Comparison of ENCODE assay signal across 29 cellular contexts in genomic region chr6:38207371-38207770, GRCh38.
"Had no signal": no experiment of that assay in that cellular context is flagged by ENCODE, and none has a peak within 500 bp of the region (broad histone marks: within the 10 kb centered on the region; RNA-seq: fewer than 3 reads in every experiment).

No MANE protein-coding gene starts in this region.

- H3K9me3 ChIP-seq: ovary, psoas muscle, right lobe of liver, sigmoid colon, suprapubic skin, testis, tibial artery, transverse colon, upper lobe of right lung, uterus had no signal

- H3K27ac Mint-ChIP-seq: natural killer cell; progenitor cell of endocrine pancreas; stimulated activated memory B cell treated with anti-CD40 and anti-IgM and Interleukin-4, amounts not matched to agents 10 μg/mL and 1 μg/mL and 100 μg/mL, for 72 hours; stimulated activated naive CD8-positive, alpha-beta T cell treated with anti-CD3 and anti-CD28 coated beads, Interleukin-15, amount 100 ng/mL, for 72 hours; type B pancreatic cell had no signal

- H3K27ac ChIP-seq: ovary, parathyroid adenoma, psoas muscle, right lobe of liver, sigmoid colon, suprapubic skin, testis, tibial artery, transverse colon, upper lobe of right lung, uterus had no signal

- H3K36me3 ChIP-seq: ovary, right lobe of liver, sigmoid colon, suprapubic skin, tibial artery, transverse colon, upper lobe of right lung, uterus had no signal

- H3K4me1 Mint-ChIP-seq: stimulated activated memory B cell treated with anti-CD40 and anti-IgM and Interleukin-4, amounts not matched to agents 10 μg/mL and 1 μg/mL and 100 μg/mL, for 72 hours had no signal

- H3K4me3 ChIP-seq: ovary, psoas muscle, right lobe of liver, sigmoid colon, suprapubic skin, testis, tibial artery, transverse colon, upper lobe of right lung, uterus had no signal

- H3K9me3 Mint-ChIP-seq: natural killer cell; stimulated activated naive CD8-positive, alpha-beta T cell treated with anti-CD3 and anti-CD28 coated beads, Interleukin-15, amount 100 ng/mL, for 72 hours; type B pancreatic cell had no signal

- ATAC-seq: naive thymus-derived CD4-positive, alpha-beta T cell; natural killer cell; psoas muscle; right cardiac atrium; right lobe of liver; stimulated activated memory B cell treated with anti-CD40 and anti-IgM and Interleukin-4, amounts not matched to agents 10 μg/mL and 1 μg/mL and 100 μg/mL, for 72 hours; stimulated activated naive CD8-positive, alpha-beta T cell treated with anti-CD3 and anti-CD28 coated beads, Interleukin-15, amount 100 ng/mL, for 72 hours; stimulated activated naive CD8-positive, alpha-beta T cell treated with anti-CD3 and anti-CD28 coated beads, Interleukin-15, Interleukin-2, amounts not matched to agents 100 U/mL and 50 U/mL, for 24 hours; upper lobe of right lung had no signal

- H3K36me3 Mint-ChIP-seq: natural killer cell, type B pancreatic cell had no signal

- DNase-seq: naive thymus-derived CD4-positive, alpha-beta T cell; natural killer cell; ovary; psoas muscle; right cardiac atrium; right lobe of liver; sigmoid colon; small intestine; stimulated activated CD4-positive, alpha-beta T cell treated with anti-CD3 and anti-CD28 coated beads, Interleukin-15, amount 100 ng/mL, for 24 hours; stimulated activated CD4-positive, alpha-beta T cell treated with anti-CD3 and anti-CD28 coated beads, Interleukin-2, amount 100 ng/mL, for 24 hours; stimulated activated CD4-positive, alpha-beta T cell treated with anti-CD3 and anti-CD28 coated beads, Interleukin-2, amount 100 ng/mL, for 48 hours; stimulated activated CD4-positive, alpha-beta T cell treated with anti-CD3 and anti-CD28 coated beads, Interleukin-4, amount 100 ng/mL, for 4 hours; stimulated activated CD8-positive, alpha-beta memory T cell treated with anti-CD3 and anti-CD28 coated beads, Interleukin-4, amount 100 ng/mL, for 48 hours; stimulated activated naive CD4-positive, alpha-beta T cell; stimulated activated naive CD8-positive, alpha-beta T cell treated with anti-CD3 and anti-CD28 coated beads, Interleukin-15, amount 100 ng/mL, for 72 hours; stimulated activated naive CD8-positive, alpha-beta T cell treated with anti-CD3 and anti-CD28 coated beads, Interleukin-15, Interleukin-2, amounts not matched to agents 100 U/mL and 50 U/mL, for 24 hours; substantia nigra; testis; tibial artery; transverse colon; upper lobe of right lung; uterus had no signal

- H3K27me3 Mint-ChIP-seq: naive thymus-derived CD4-positive, alpha-beta T cell; progenitor cell of endocrine pancreas; stimulated activated memory B cell treated with anti-CD40 and anti-IgM and Interleukin-4, amounts not matched to agents 10 μg/mL and 1 μg/mL and 100 μg/mL, for 72 hours; stimulated activated naive CD8-positive, alpha-beta T cell treated with anti-CD3 and anti-CD28 coated beads, Interleukin-15, amount 100 ng/mL, for 72 hours; type B pancreatic cell had no signal

- H3K27me3 ChIP-seq: ovary, right lobe of liver, sigmoid colon, suprapubic skin, testis, tibial artery, transverse colon, upper lobe of right lung, uterus had no signal

- H3K4me1 ChIP-seq: parathyroid adenoma, right lobe of liver, testis, uterus had no signal

- H3K4me3 Mint-ChIP-seq: naive thymus-derived CD4-positive, alpha-beta T cell; natural killer cell; nephron; neural crest cell; stimulated activated memory B cell treated with anti-CD40 and anti-IgM and Interleukin-4, amounts not matched to agents 10 μg/mL and 1 μg/mL and 100 μg/mL, for 72 hours; stimulated activated naive CD8-positive, alpha-beta T cell treated with anti-CD3 and anti-CD28 coated beads, Interleukin-15, amount 100 ng/mL, for 72 hours; type B pancreatic cell had no signal
